1 cellular context compared by ENCODE assay signal in genomic region chr5:161372682-161373344, GRCh38.
TF ChIP-seq lines count a peak whose summit lies in the region.

No MANE protein-coding gene starts in this region.

TF ChIP-seq in GM12878, 131 proteins besides CTCF, POLR2A, EP300 and RAD21 (continued from another document):
- TF ChIP-seq BCL3 (IDR thresholded peaks at IDR 0.05; ENCODE audit: borderline replicate concordance, insufficient read depth, low read depth, low read length, poor library complexity, severe bottlenecking) (peak; percentile 83), BCL11A (IDR thresholded peaks at IDR 0.05; ENCODE audit: low read depth, low read length) (peak; percentile 68), MTA2 (IDR thresholded peaks at IDR 0.05; ENCODE audit: low read depth) (peak; percentile 56), PAX5 (IDR thresholded peaks at IDR 0.05; ENCODE audit: borderline replicate concordance, low read depth, low read length) (0 out of 2 replicates have a peak, but pooled peaks have one; percentile 39), RUNX3 (IDR thresholded peaks at IDR 0.05; ENCODE audit: low read length) (peak; percentile 76)
TF ChIP-seq in GM12878: peak in this region for 19.
